In the genomic region with DNA sequence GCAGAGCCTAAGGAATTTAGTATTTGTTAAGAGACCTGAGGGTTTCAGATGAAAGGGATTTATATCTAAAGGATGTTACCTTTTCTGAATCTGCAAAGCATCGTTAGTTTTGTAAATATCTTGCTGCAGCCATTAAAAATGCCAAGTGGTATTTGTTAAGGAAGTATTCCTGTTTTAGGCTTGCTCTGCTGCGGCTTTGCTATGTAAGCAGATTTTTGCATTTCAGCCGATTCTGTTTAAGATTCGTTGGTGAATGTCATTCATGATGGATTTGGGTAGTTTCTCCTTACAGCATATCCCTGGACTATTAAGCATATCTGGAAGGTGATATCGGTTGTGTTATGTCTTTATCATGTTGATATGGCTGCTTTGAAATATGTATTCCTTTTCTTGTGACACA, we compare ENCODE assay signal across 8 cellular contexts.
DNase-seq lines count a peak whose midpoint lies in the region; ATAC-seq lines count a peak whose summit lies in the region.

No MANE protein-coding gene starts in this region.

- peaks cover 8% of the 10 kb centered on the region for H3K4me1 ChIP-seq in rectal smooth muscle tissue (ENCODE audit: control insufficient read depth, insufficient read depth, low read length)

- H3K4me3 ChIP-seq in GM08714 (ENCODE audit: low read length) (peak overlapping the region; percentile 99), SK-N-MC (peak overlapping the region; percentile 90), rectal smooth muscle tissue (ENCODE audit: low read length) (peak overlapping the region; percentile 86)

- no peaks in the 10 kb centered on the region for H3K36me3 ChIP-seq in SK-N-MC (ENCODE audit: insufficient read depth, low read length)
- H3K36me3 ChIP-seq in rectal smooth muscle tissue (ENCODE audit: control insufficient read depth, insufficient read depth, low read length): peaks cover 2% of the 10 kb centered on the region

- DNase-seq in SK-N-MC (ENCODE audit: low read depth, low spot score) (no peak), fibroblast of peridontal ligament (ENCODE audit: extremely low read depth) (peak; percentile 23), COR-L47 (lab: John Stamatoyannopoulos, UW) (no peak)
- DNase-seq in NK-92 treated with Interleukin-12 subunit alpha and Interleukin-12 subunit beta, amount 100 ng/mL, for 24 hours (lab: John Stamatoyannopoulos, UW): no peak

- H3K27me3 ChIP-seq in rectal smooth muscle tissue (ENCODE audit: control insufficient read depth, insufficient read depth, low read length): no peaks in the 10 kb centered on the region

- H3K27ac ChIP-seq in SK-N-MC (no peak overlapping the region), rectal smooth muscle tissue (ENCODE audit: low read depth, low read length) (peak overlapping the region; percentile 80)

- ATAC-seq in HG03175 (IDR thresholded peaks at IDR 0.05; ENCODE audit: unreplicated experiment): no peak
- no peak for ATAC-seq in GM18868 (IDR thresholded peaks at IDR 0.05; ENCODE audit: unreplicated experiment)

- H3K9me3 ChIP-seq in SK-N-MC (ENCODE audit: low read depth, low read length): no peaks in the 10 kb centered on the region

- peak overlapping the region; percentile 90 for H3K9ac ChIP-seq in SK-N-MC (ENCODE audit: insufficient read length)
- no peak overlapping the region for H3K9ac ChIP-seq in rectal smooth muscle tissue (ENCODE audit: low read length)
